15 cellular contexts compared by ENCODE assay signal in the genomic region with DNA sequence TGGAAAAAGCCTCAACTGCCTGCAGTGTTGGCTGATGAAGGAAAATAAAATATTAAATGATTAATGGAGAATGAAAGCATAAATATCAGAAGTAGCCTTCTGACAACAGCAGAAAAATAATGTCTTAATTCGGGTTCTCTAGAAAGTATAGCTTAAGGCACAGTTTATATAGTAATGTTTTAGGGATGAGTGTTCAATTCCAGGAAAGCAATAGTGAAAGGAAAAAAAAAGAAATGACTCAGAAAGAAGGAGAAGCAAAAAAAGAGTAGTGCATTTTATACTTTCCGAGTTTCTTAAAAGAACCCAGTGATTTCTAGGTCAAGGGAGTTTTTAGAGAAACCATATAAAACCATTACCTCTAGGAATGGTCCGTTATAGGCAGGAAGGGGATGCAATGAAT.
"Had no signal": no experiment of that assay in that cellular context is flagged by ENCODE, and none has a peak within 500 bp of the region (broad histone marks: within the 10 kb centered on the region; RNA-seq: fewer than 3 reads in every experiment).

No MANE protein-coding gene starts in this region.

- H3K9me3 ChIP-seq: left lung, ovary, prostate gland, upper lobe of left lung had no signal

- H3K36me3 ChIP-seq: cardiac muscle cell, left lung, ovary, prostate gland, upper lobe of left lung had no signal

- H3K27ac Mint-ChIP-seq: activated CD4-positive, alpha-beta memory T cell treated with anti-CD3 and anti-CD28 coated beads, Interleukin-2, amount 10 ng/mL, durations not matched to agents 7 days and 5 days; activated CD4-positive, alpha-beta T cell treated with anti-CD3 and anti-CD28 coated beads, Interleukin-2, amount 10 ng/mL, durations not matched to agents 24 days and 14 days; activated naive CD4-positive, alpha-beta T cell treated with anti-CD3 and anti-CD28 coated beads, Interleukin-2, amount 50 U/mL, for 72 hours; naive thymus-derived CD8-positive, alpha-beta T cell had no signal

- H3K27me3 ChIP-seq: cardiac muscle cell, foreskin keratinocyte, left lung, ovary, upper lobe of left lung had no signal

- H3K4me3 ChIP-seq: cardiac muscle cell, left lung, lung, ovary, prostate gland, upper lobe of left lung had no signal

- H3K4me1 Mint-ChIP-seq: activated CD4-positive, alpha-beta memory T cell treated with anti-CD3 and anti-CD28 coated beads, Interleukin-2, amount 10 ng/mL, durations not matched to agents 7 days and 5 days; activated CD4-positive, alpha-beta T cell treated with anti-CD3 and anti-CD28 coated beads, Interleukin-2, amount 10 ng/mL, durations not matched to agents 24 days and 14 days; naive thymus-derived CD8-positive, alpha-beta T cell had no signal

- H3K27me3 Mint-ChIP-seq: activated CD4-positive, alpha-beta memory T cell treated with anti-CD3 and anti-CD28 coated beads, Interleukin-2, amount 10 ng/mL, durations not matched to agents 7 days and 5 days; activated CD4-positive, alpha-beta T cell treated with anti-CD3 and anti-CD28 coated beads, Interleukin-2, amount 10 ng/mL, durations not matched to agents 24 days and 14 days; naive thymus-derived CD8-positive, alpha-beta T cell had no signal

- H3K4me3 Mint-ChIP-seq: activated CD4-positive, alpha-beta memory T cell treated with anti-CD3 and anti-CD28 coated beads, Interleukin-2, amount 10 ng/mL, durations not matched to agents 7 days and 5 days; activated CD4-positive, alpha-beta T cell treated with anti-CD3 and anti-CD28 coated beads, Interleukin-2, amount 10 ng/mL, durations not matched to agents 24 days and 14 days; naive thymus-derived CD8-positive, alpha-beta T cell had no signal

- H3K36me3 Mint-ChIP-seq: activated naive CD4-positive, alpha-beta T cell treated with anti-CD3 and anti-CD28 coated beads, Interleukin-2, amount 50 U/mL, for 72 hours; naive thymus-derived CD8-positive, alpha-beta T cell had no signal

- ATAC-seq: activated naive CD4-positive, alpha-beta T cell treated with anti-CD3 and anti-CD28 coated beads, Interleukin-2, amount 50 U/mL, for 72 hours; foreskin keratinocyte; left lung; naive thymus-derived CD8-positive, alpha-beta T cell; stimulated activated naive CD8-positive, alpha-beta T cell treated with anti-CD3 and anti-CD28 coated beads, Interleukin-15, Interleukin-2, amounts not matched to agents 100 U/mL and 50 U/mL, for 24 hours had no signal

- H3K4me1 ChIP-seq: foreskin keratinocyte, left lung, prostate gland, upper lobe of left lung had no signal

- DNase-seq: activated CD4-positive, alpha-beta memory T cell treated with anti-CD3 and anti-CD28 coated beads, Interleukin-2, amount 10 ng/mL, durations not matched to agents 7 days and 5 days; activated CD4-positive, alpha-beta T cell treated with anti-CD3 and anti-CD28 coated beads, Interleukin-2, amount 10 ng/mL, durations not matched to agents 24 days and 14 days; cortex of kidney; effector CD4-positive, alpha-beta T cell; left lung; naive thymus-derived CD8-positive, alpha-beta T cell; ovary; stimulated activated CD4-positive, alpha-beta T cell treated with anti-CD3 and anti-CD28 coated beads, Interleukin-4, amount 100 ng/mL, for 1 hour; stimulated activated naive CD8-positive, alpha-beta T cell treated with anti-CD3 and anti-CD28 coated beads, Interleukin-15, Interleukin-2, amounts not matched to agents 100 U/mL and 50 U/mL, for 24 hours; upper lobe of left lung had no signal
